In the genomic region with DNA sequence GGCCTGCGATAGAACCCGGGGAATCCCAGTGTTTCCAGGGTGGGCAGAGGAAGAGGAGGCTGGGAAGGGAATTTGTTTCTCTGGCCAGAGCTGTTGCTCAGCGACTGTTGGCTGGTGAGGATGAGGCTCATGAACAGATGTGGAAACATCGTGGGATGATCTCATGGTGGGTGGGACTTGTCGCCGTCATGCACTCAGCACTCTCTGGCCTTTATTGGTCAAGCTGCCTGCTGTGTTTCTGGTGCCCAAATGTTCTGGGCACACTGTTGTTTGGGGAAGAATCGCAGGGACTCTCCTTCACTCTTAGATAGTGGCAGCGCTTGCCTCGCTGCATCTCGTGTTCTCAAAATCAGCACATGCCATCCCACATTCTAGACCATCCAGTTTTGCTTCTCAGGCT, we compare ENCODE assay signal across 8 cellular contexts.
DNase-seq lines count a peak whose midpoint lies in the region; ATAC-seq and TF ChIP-seq lines count a peak whose summit lies in the region.

No MANE protein-coding gene starts in this region.

- H3K4ac ChIP-seq in H9 (ENCODE audit: low read depth, low read length) = no peak overlapping the region

- CTCF ChIA-PET in HEK293T (lab: Yijun Ruan, JAX) = interaction anchor here (0.6 to 1.9 kb wide), 7 partner anchors 12 to 107 kb away, joined by 3 to 9 read pairs (median 3); no protein-coding TSS in a partner anchor

- H3K27me3 ChIP-seq in ascending aorta = no peaks in the 10 kb centered on the region
- no peaks in the 10 kb centered on the region for H3K27me3 ChIP-seq in stomach
- no peaks in the 10 kb centered on the region for H3K27me3 ChIP-seq in H9 (ENCODE audit: insufficient read depth, low read length)

- TF ChIP-seq CTCF in ascending aorta (IDR thresholded peaks at IDR 0.05) (no peak), stomach (IDR thresholded peaks at IDR 0.05) (no peak), H9 (conservative IDR thresholded peaks at IDR 0.05) (no peak)

- H3K18ac ChIP-seq in H9 (ENCODE audit: insufficient read length, low read depth, low read length) = no peak overlapping the region

- H3K14ac ChIP-seq in H9 (ENCODE audit: insufficient read depth, low read length) = no peak overlapping the region

- H3K36me3 Mint-ChIP-seq in H9 (ENCODE audit: insufficient read depth in 1 of 3, low read depth in 3 of 3) = no peaks in the 10 kb centered on the region

- 57 to 73% (median 67%) methylated on average over 10 of the region's 10 CpGs for WGBS in stomach, 5 donors
- no CpG with 5 or more reads among the region's 10 CpGs for WGBS in H9 (ENCODE audit: extremely low coverage, insufficient read length, low lambda C conversion rate)

- H2BK20ac ChIP-seq in H9 (ENCODE audit: low read depth, low read length, poor library complexity, severe bottlenecking) = no peak overlapping the region

- H4K20me1 ChIP-seq in H9 (ENCODE audit: control insufficient read depth, insufficient read depth, insufficient read length) = no peaks in the 10 kb centered on the region

- ATAC-seq in GM18858 (IDR thresholded peaks at IDR 0.05; ENCODE audit: unreplicated experiment) (no peak), HG02610 (IDR thresholded peaks at IDR 0.05; ENCODE audit: unreplicated experiment) (no peak)

- POLR2A ChIA-PET in HEK293T (lab: Yijun Ruan, JAX) = no interaction called here

- no peaks in the 10 kb centered on the region for H3K23me2 ChIP-seq in H9 (ENCODE audit: insufficient read length, low read depth, low read length, poor library complexity, severe bottlenecking)

- H3K36me3 ChIP-seq in ascending aorta (no peaks in the 10 kb centered on the region), stomach (no peaks in the 10 kb centered on the region)

- H3K9ac ChIP-seq in H9 (ENCODE audit: extremely low read depth, insufficient read length, low read length) = no peak overlapping the region

- H3K4me2 ChIP-seq in H9 (ENCODE audit: insufficient read depth, insufficient read length, low read length) = no peak overlapping the region

- H4K91ac ChIP-seq in H9 (ENCODE audit: insufficient read length, low read depth, low read length) = no peak overlapping the region

- no peaks in the 10 kb centered on the region for H3K79me1 ChIP-seq in H9 (ENCODE audit: insufficient read depth, low read depth, low read length, poor library complexity, severe bottlenecking)

- H3K23ac ChIP-seq in H9 (ENCODE audit: insufficient read length, low read depth, low read length) = no peak overlapping the region

- H2BK5ac ChIP-seq in H9 (ENCODE audit: insufficient read length, low read length) = no peak overlapping the region

- no peak overlapping the region for H2BK15ac ChIP-seq in H9 (ENCODE audit: low read depth, low read length)

- H3K4me1 ChIP-seq in ascending aorta = peaks cover 4 to 23% of the 10 kb centered on the region in 2 donors
- peaks cover 17 to 45% (median 30%) of the 10 kb centered on the region in 4 donors for H3K4me1 ChIP-seq in stomach
- peaks cover 19% of the 10 kb centered on the region; the same call in 1 of the 2 replicates for H3K4me1 ChIP-seq in H9 (ENCODE audit: insufficient read depth, low read length)

- no peaks in the 10 kb centered on the region for H3K9me3 ChIP-seq in ascending aorta
- no peaks in the 10 kb centered on the region for H3K9me3 ChIP-seq in stomach
- H3K9me3 ChIP-seq in H9 (ENCODE audit: control insufficient read depth, low read depth, low read length) = no peaks in the 10 kb centered on the region

- no peaks in the 10 kb centered on the region for H3K9me3 Mint-ChIP-seq in H9

- H2AK5ac ChIP-seq in H9 (ENCODE audit: insufficient read length, low read length) = no peak overlapping the region

- H3K4me3 ChIP-seq in ascending aorta = peak overlapping the region in 1 of 2 donors; percentile 21
- no peak overlapping the region for H3K4me3 ChIP-seq in stomach

- no peaks in the 10 kb centered on the region for H3K79me2 ChIP-seq in H9 (ENCODE audit: insufficient read depth, low read length)

- no peak overlapping the region for H3K56ac ChIP-seq in H9 (ENCODE audit: insufficient read length, low read depth, low read length)

- no peak overlapping the region for H3K4me3 Mint-ChIP-seq in H9

- peak overlapping the region; percentile 64 to 76 for H3K27ac ChIP-seq in ascending aorta
- peak overlapping the region; percentile 34 to 86 (median 73) for H3K27ac ChIP-seq in stomach
- H3K27ac ChIP-seq in H9 (ENCODE audit: insufficient read length, low read depth, low read length) = no peak overlapping the region

- intact Hi-C loops in ascending aorta (cut with DNase I) = no loop called here
- intact Hi-C loops in stomach (cut with DNase I; ENCODE audit: low total_unique reads) = no loop called here

- H3K4me1 Mint-ChIP-seq in H9 = peaks cover 55 to 64% of the 10 kb centered on the region in 2 experiments

- no peak overlapping the region for H4K8ac ChIP-seq in H9 (replicated peaks; ENCODE audit: insufficient read length, low read depth, low read length)

- peak; percentile 20 for DNase-seq in HEK293T (ENCODE audit: extremely low spot score)
- peak; percentile 68 to 90 for DNase-seq in ascending aorta (ENCODE audit: low spot score in 2 of 2)
- DNase-seq in hippocampal formation (lab: John Stamatoyannopoulos, UW) = peak; percentile 81 to 95
- DNase-seq in stomach = no peak
- DNase-seq in DMS153 treated with DMSO at 0.1 percent for 48 hours (lab: John Stamatoyannopoulos, UW; ENCODE audit: unreplicated experiment) = no peak
- no peak for DNase-seq in H9

- H3K27ac Mint-ChIP-seq in H9 = no peak overlapping the region

- no peak for TF ChIP-seq EP300 in stomach (IDR thresholded peaks at IDR 0.05)

- H4K5ac ChIP-seq in H9 (ENCODE audit: insufficient read length, low read depth, low read length) = no peak overlapping the region

- no peak overlapping the region for H2BK12ac ChIP-seq in H9 (ENCODE audit: insufficient read length, low read depth, low read length)

- TF ChIP-seq POLR2A in stomach (IDR thresholded peaks at IDR 0.05) = peak in 1 of 4 donors; percentile 18

- H3K27me3 Mint-ChIP-seq in H9 (ENCODE audit: low read depth) = no peaks in the 10 kb centered on the region

- no peak overlapping the region for H2BK120ac ChIP-seq in H9 (ENCODE audit: low read depth, low read length, poor library complexity, severe bottlenecking)

- no peak overlapping the region for H3T11ph ChIP-seq in H9 (ENCODE audit: low read length)

- H2AFZ ChIP-seq in H9 (ENCODE audit: low read length) = no peak overlapping the region

TF ChIP-seq in HEK293T, 16 proteins besides CTCF, POLR2A, EP300 and RAD21:
- TF ChIP-seq NFRKB (IDR thresholded peaks at IDR 0.05) (no peak), HDGF (IDR thresholded peaks at IDR 0.05; ENCODE audit: borderline replicate concordance) (no peak), BHLHE40 (IDR thresholded peaks at IDR 0.05; ENCODE audit: borderline replicate concordance) (no peak), FOXM1 (IDR thresholded peaks at IDR 0.05; ENCODE audit: borderline replicate concordance) (no peak), ELF4 (IDR thresholded peaks at IDR 0.05) (no peak), FOXK2 (IDR thresholded peaks at IDR 0.05) (no peak)

Comparison
In these comparisons a context has a peak if more than half of its experiments do, and no peak if none do; other contexts are left out.
1. DNase-seq: peak in HEK293T (single experiment), ascending aorta (2 of 2) and hippocampal formation (2 of 2); none in stomach (single experiment), DMS153 treated with DMSO at 0.1 percent for 48 hours (single experiment) and H9 (single experiment).